Comparison of ENCODE assay signal across 1 cellular context in genomic region chr13:50365300-50365682, GRCh38.
TF ChIP-seq lines count a peak whose summit lies in the region.

No MANE protein-coding gene starts in this region.

TF ChIP-seq in liver, 16 proteins besides CTCF, POLR2A, EP300 and RAD21 (continued from another document):
- no peak for TF ChIP-seq REST (IDR thresholded peaks at IDR 0.05)
- no peak for TF ChIP-seq RXRA (IDR thresholded peaks at IDR 0.05)
- TF ChIP-seq EGR1 (IDR thresholded peaks at IDR 0.05; ENCODE audit: low read depth in 2 of 2), result no peak
- no peak for TF ChIP-seq TAF1 (conservative IDR thresholded peaks at IDR 0.05)
- TF ChIP-seq JUND (IDR thresholded peaks at IDR 0.05), result no peak
